21 cellular contexts compared by ENCODE assay signal in the genomic region with DNA sequence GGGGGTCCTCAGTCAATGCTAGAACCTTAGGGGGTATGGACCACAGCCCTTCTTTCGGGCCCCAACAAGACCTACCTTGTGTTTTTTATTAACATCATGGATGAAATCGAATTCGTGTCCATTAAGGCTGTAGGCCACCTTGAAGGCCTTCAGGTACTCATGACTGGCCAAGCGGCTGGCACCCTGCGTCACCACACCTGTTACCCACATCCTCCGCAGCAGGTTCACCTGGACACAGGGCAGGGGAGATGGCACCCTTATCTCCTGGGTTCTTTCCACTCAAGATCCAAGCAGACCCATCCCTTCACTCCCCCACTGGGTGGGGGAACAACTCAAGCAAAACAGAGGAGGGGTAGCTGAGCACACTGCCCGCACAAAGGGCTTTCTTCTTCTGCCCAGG.
"Had no signal": no experiment of that assay in that cellular context is flagged by ENCODE, and none has a peak within 500 bp of the region (broad histone marks: within the 10 kb centered on the region; RNA-seq: fewer than 3 reads in every experiment).

No MANE protein-coding gene starts in this region.

- ATAC-seq: activated CD4-positive, alpha-beta T cell treated with anti-CD3 and anti-CD28 coated beads for 36 hours; activated CD8-positive, alpha-beta memory T cell treated with anti-CD3 and anti-CD28 coated beads, Interleukin-2, amount 10 ng/mL, durations not matched to agents 7 days and 5 days; activated naive CD8-positive, alpha-beta T cell treated with anti-CD3 and anti-CD28 coated beads, Interleukin-2, amount 50 U/mL, for 24 hours; activated T-helper 17 cell treated with anti-CD3 and anti-CD28 coated beads, Interleukin-2, amount 50 U/mL, for 72 hours; mucosa of descending colon had no signal

- H3K4me1 ChIP-seq: parathyroid adenoma had no signal

- H3K27me3 Mint-ChIP-seq: activated CD4-positive, alpha-beta memory T cell treated with anti-CD3 and anti-CD28 coated beads for 36 hours; activated CD4-positive, alpha-beta T cell treated with anti-CD3 and anti-CD28 coated beads for 36 hours; activated CD8-positive, alpha-beta memory T cell treated with anti-CD3 and anti-CD28 coated beads, Interleukin-2, amount 10 ng/mL, durations not matched to agents 7 days and 5 days; activated naive CD8-positive, alpha-beta T cell treated with anti-CD3 and anti-CD28 coated beads, Interleukin-2, amount 50 U/mL, for 24 hours; activated T-helper 17 cell treated with anti-CD3 and anti-CD28 coated beads, Interleukin-2, amount 50 U/mL, for 72 hours; naive B cell had no signal

- H3K27me3 ChIP-seq: brain microvascular endothelial cell, thyroid gland had no signal

- H3K9me3 ChIP-seq: mucosa of descending colon, thyroid gland had no signal

- H3K36me3 ChIP-seq: thyroid gland had no signal

- H3K27ac ChIP-seq: brain microvascular endothelial cell, parathyroid adenoma, thyroid gland had no signal

- H3K9me3 Mint-ChIP-seq: activated CD4-positive, alpha-beta memory T cell treated with anti-CD3 and anti-CD28 coated beads for 36 hours; activated naive CD4-positive, alpha-beta T cell treated with anti-CD3 and anti-CD28 coated beads for 36 hours; activated naive CD8-positive, alpha-beta T cell treated with anti-CD3 and anti-CD28 coated beads, Interleukin-2, amount 50 U/mL, for 24 hours; activated T-helper 17 cell treated with anti-CD3 and anti-CD28 coated beads, Interleukin-2, amount 50 U/mL, for 72 hours; immature natural killer cell; naive B cell had no signal

- DNase-seq: activated CD4-positive, alpha-beta memory T cell treated with anti-CD3 and anti-CD28 coated beads for 36 hours; activated CD4-positive, alpha-beta T cell treated with anti-CD3 and anti-CD28 coated beads for 36 hours; activated CD8-positive, alpha-beta memory T cell treated with anti-CD3 and anti-CD28 coated beads, Interleukin-2, amount 10 ng/mL, durations not matched to agents 7 days and 5 days; activated naive CD4-positive, alpha-beta T cell treated with anti-CD3 and anti-CD28 coated beads for 36 hours; activated naive CD8-positive, alpha-beta T cell treated with anti-CD3 and anti-CD28 coated beads, Interleukin-2, amount 50 U/mL, for 24 hours; activated T-cell treated with anti-CD3 and anti-CD28 coated beads, Interleukin-2, amount 50 U/mL, for 1 hour; anterior cingulate cortex; brain microvascular endothelial cell; central memory CD4-positive, alpha-beta T cell; immature natural killer cell; kidney glomerular epithelial cell; mesenchymal stem cell; mucosa of descending colon; naive B cell; stimulated activated CD4-positive, alpha-beta T cell treated with anti-CD3 and anti-CD28 coated beads, Interleukin-12 subunit alpha, Interleukin-12 subunit beta, amount 100 ng/mL, for 4 hours; stimulated activated CD4-positive, alpha-beta T cell treated with anti-CD3 and anti-CD28 coated beads, Interleukin-1b, Interleukin-23, amount 100 ng/mL, for 48 hours; stimulated activated CD8-positive, alpha-beta memory T cell treated with anti-CD3 and anti-CD28 coated beads, Interleukin-4, amount 100 ng/mL, for 48 hours; stimulated activated naive CD4-positive, alpha-beta T cell; thyroid gland had no signal

- H3K36me3 Mint-ChIP-seq: activated CD8-positive, alpha-beta memory T cell treated with anti-CD3 and anti-CD28 coated beads, Interleukin-2, amount 10 ng/mL, durations not matched to agents 7 days and 5 days; naive B cell had no signal

- H3K4me3 Mint-ChIP-seq: activated CD4-positive, alpha-beta memory T cell treated with anti-CD3 and anti-CD28 coated beads for 36 hours; activated CD4-positive, alpha-beta T cell treated with anti-CD3 and anti-CD28 coated beads for 36 hours; activated CD8-positive, alpha-beta memory T cell treated with anti-CD3 and anti-CD28 coated beads, Interleukin-2, amount 10 ng/mL, durations not matched to agents 7 days and 5 days; activated naive CD4-positive, alpha-beta T cell treated with anti-CD3 and anti-CD28 coated beads for 36 hours; activated naive CD8-positive, alpha-beta T cell treated with anti-CD3 and anti-CD28 coated beads, Interleukin-2, amount 50 U/mL, for 24 hours; activated T-helper 17 cell treated with anti-CD3 and anti-CD28 coated beads, Interleukin-2, amount 50 U/mL, for 72 hours; immature natural killer cell had no signal

- H3K27ac Mint-ChIP-seq: activated CD4-positive, alpha-beta memory T cell treated with anti-CD3 and anti-CD28 coated beads for 36 hours; activated CD4-positive, alpha-beta T cell treated with anti-CD3 and anti-CD28 coated beads for 36 hours; activated CD8-positive, alpha-beta memory T cell treated with anti-CD3 and anti-CD28 coated beads, Interleukin-2, amount 10 ng/mL, durations not matched to agents 7 days and 5 days; activated naive CD4-positive, alpha-beta T cell treated with anti-CD3 and anti-CD28 coated beads for 36 hours; activated naive CD8-positive, alpha-beta T cell treated with anti-CD3 and anti-CD28 coated beads, Interleukin-2, amount 50 U/mL, for 24 hours; activated T-helper 17 cell treated with anti-CD3 and anti-CD28 coated beads, Interleukin-2, amount 50 U/mL, for 72 hours; immature natural killer cell had no signal

- H3K4me3 ChIP-seq: mucosa of descending colon, thyroid gland had no signal
